In the genomic region with DNA sequence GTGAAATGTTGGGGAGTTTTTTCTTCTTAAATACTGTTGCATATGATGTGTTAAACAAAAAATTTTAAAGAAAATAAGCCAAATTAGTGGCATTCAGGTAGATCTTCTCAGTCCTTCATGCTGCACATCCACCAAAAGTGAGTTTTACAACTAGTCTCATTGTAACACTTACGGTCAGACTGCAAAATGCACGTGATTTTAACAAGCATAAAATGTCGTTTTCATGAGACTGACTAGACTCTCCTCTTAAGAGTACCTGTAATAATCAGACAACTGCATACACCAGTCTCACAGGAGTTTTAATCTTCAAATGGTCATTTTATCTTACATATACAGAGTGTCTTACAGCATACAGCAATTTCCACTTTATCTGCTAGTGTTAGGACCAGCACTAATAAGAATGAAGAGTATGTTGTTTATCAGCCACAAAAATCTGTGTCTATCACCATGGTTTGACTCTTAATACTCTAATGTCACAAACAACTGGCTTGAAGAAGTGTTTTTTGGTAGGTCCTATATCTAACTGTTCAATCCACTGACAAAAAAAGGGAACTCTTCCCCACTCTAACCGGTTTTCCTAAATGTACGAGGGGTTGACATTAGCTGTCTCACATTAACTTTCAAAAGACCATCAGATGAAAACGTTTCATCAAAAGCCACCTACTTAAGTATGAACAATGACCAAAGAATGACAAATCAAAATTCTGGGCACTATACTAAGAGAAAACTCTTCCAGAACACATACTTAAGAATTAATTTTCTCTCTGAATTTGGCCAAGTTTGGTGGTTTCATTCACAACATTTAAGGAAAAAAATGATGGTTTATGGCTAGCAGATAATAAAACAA, we compare ENCODE assay signal across 8 cellular contexts. TPM values are rescaled to one million over a fixed set of nuclear protein-coding genes. Genes with fewer than 3 reads are reported as not detected.
A peak's percentile ranks its signal among the peaks of the same experiment; 100 is the strongest.
DNase-seq lines count a peak whose midpoint lies in the region; ATAC-seq and TF ChIP-seq lines count a peak whose summit lies in the region.

No MANE protein-coding gene starts in this region.

- peak overlapping the region; percentile 52 for H3K9ac ChIP-seq in muscle layer of colon (ENCODE audit: low read length)

- peaks cover 16% of the 10 kb centered on the region for H3K36me3 Mint-ChIP-seq in CD8-positive, alpha-beta T cell
- H3K36me3 Mint-ChIP-seq in chondrocyte (ENCODE audit: low read depth) = peaks cover 2% of the 10 kb centered on the region

- no peak for DNase-seq in CD8-positive, alpha-beta T cell
- peak; percentile 29 for DNase-seq in NB4 (ENCODE audit: low read depth)
- DNase-seq in chondrocyte (ENCODE audit: low spot score) = no peak
- no peak for DNase-seq in AG08396 (ENCODE audit: low spot score)
- no peak for DNase-seq in GM19240 (ENCODE audit: insufficient read length, low spot score)

- POLR2A ChIA-PET in CD8-positive, alpha-beta T cell (lab: Charles Lee) = interaction anchor here (0.7 to 5.3 kb wide), 12 partner anchors 11 to 334 kb away, joined by 3 to 33 read pairs (median 5); a partner anchor contains a TSS

- intact Hi-C loops in CD8-positive, alpha-beta T cell (cut with DNase I, micrococcal nuclease) = loop anchor here (1.0 to 10.0 kb wide), 13 partner anchors 9 to 1338 kb away; a partner anchor contains a TSS

- H3K4me3 ChIP-seq in CD8-positive, alpha-beta T cell (ENCODE audit: low read depth, low read length) = peak overlapping the region; percentile 53
- H3K4me3 ChIP-seq in NB4 (ENCODE audit: low read depth, low read length) (peak overlapping the region; percentile 89), muscle layer of colon (ENCODE audit: low read depth in 1 of 2, low read length in 2 of 2) (peak overlapping the region; percentile 56 to 88)

- peak overlapping the region; percentile 78 for H3K27ac ChIP-seq in CD8-positive, alpha-beta T cell (ENCODE audit: low read depth, low read length)
- H3K27ac ChIP-seq in muscle layer of colon (ENCODE audit: low read depth, low read length) = peak overlapping the region; percentile 82

- peak overlapping the region; percentile 93 for H3K4me3 Mint-ChIP-seq in CD8-positive, alpha-beta T cell
- H3K4me3 Mint-ChIP-seq in chondrocyte (ENCODE audit: unreplicated experiment) = peak overlapping the region; percentile 87

- ATAC-seq in CD8-positive, alpha-beta T cell = no peak
- ATAC-seq in HG03521 (IDR thresholded peaks at IDR 0.05; ENCODE audit: unreplicated experiment) = no peak
- no peak for ATAC-seq in GM18502 (IDR thresholded peaks at IDR 0.05; ENCODE audit: poor library complexity, unreplicated experiment)

- TF ChIP-seq CTCF in CD8-positive, alpha-beta T cell (IDR thresholded peaks at IDR 0.05) = no peak
- TF ChIP-seq CTCF in NB4 (IDR thresholded peaks at IDR 0.05; ENCODE audit: low read depth, low read length) (no peak), chondrocyte (IDR thresholded peaks at IDR 0.05) (no peak)

- peaks cover 49% of the 10 kb centered on the region for H3K4me1 ChIP-seq in CD8-positive, alpha-beta T cell (ENCODE audit: insufficient read depth, low read length)
- H3K4me1 ChIP-seq in muscle layer of colon (ENCODE audit: insufficient read depth, low read length) = peaks cover 20% of the 10 kb centered on the region

- H3K27me3 Mint-ChIP-seq in CD8-positive, alpha-beta T cell (ENCODE audit: low read depth) = no peaks in the 10 kb centered on the region
- H3K27me3 Mint-ChIP-seq in chondrocyte (ENCODE audit: low read depth) = no peaks in the 10 kb centered on the region

- TF ChIP-seq POLR2A in NB4 (IDR thresholded peaks at IDR 0.05; ENCODE audit: extremely low read depth, insufficient read length) = no peak

- CTCF ChIA-PET in CD8-positive, alpha-beta T cell (lab: Charles Lee) = interaction anchor here (1.2 to 1.9 kb wide), 3 partner anchors 10 to 327 kb away, joined by 3 to 6 read pairs (median 3); no protein-coding TSS in a partner anchor

- H3K4me1 Mint-ChIP-seq in CD8-positive, alpha-beta T cell (ENCODE audit: low read depth) = peaks cover 64% of the 10 kb centered on the region
- H3K4me1 Mint-ChIP-seq in chondrocyte (ENCODE audit: low read depth) = peaks cover 33% of the 10 kb centered on the region

- H3K36me3 ChIP-seq in CD8-positive, alpha-beta T cell (ENCODE audit: insufficient read depth, low read length) = no peaks in the 10 kb centered on the region
- H3K36me3 ChIP-seq in muscle layer of colon (ENCODE audit: insufficient read depth, low read length) = no peaks in the 10 kb centered on the region

- H3K27me3 ChIP-seq in CD8-positive, alpha-beta T cell (ENCODE audit: insufficient read depth, low read length) = no peaks in the 10 kb centered on the region
- no peaks in the 10 kb centered on the region for H3K27me3 ChIP-seq in muscle layer of colon (ENCODE audit: control insufficient read depth in 1 of 2, insufficient read depth in 2 of 2, low read length in 2 of 2)

- no peaks in the 10 kb centered on the region for H3K9me3 ChIP-seq in CD8-positive, alpha-beta T cell (ENCODE audit: low read length)
- no peaks in the 10 kb centered on the region for H3K9me3 ChIP-seq in muscle layer of colon (ENCODE audit: low read length)

- peak overlapping the region; percentile 99 for H3K27ac Mint-ChIP-seq in CD8-positive, alpha-beta T cell
- H3K27ac Mint-ChIP-seq in chondrocyte (ENCODE audit: unreplicated experiment) = peak overlapping the region; percentile 98

- H3K9me3 Mint-ChIP-seq in CD8-positive, alpha-beta T cell = no peaks in the 10 kb centered on the region
- no peaks in the 10 kb centered on the region for H3K9me3 Mint-ChIP-seq in chondrocyte (ENCODE audit: low read depth)

RNA-seq across cellular contexts. Expression of a gene that starts 1.5 kb away (rescaled TPM):
- 10 to 100 TPM; 15.6 to 17.1 TPM for total RNA-seq in CD8-positive, alpha-beta T cell
- total RNA-seq in chondrocyte = 18.5 to 28.6 TPM (median 18.7 TPM) in 3 replicates

RNA-seq across cellular contexts. Expression of a gene that starts 42.5 kb away (rescaled TPM):
- 10 to 100 TPM; 32.9 to 34.1 TPM for total RNA-seq in CD8-positive, alpha-beta T cell
- total RNA-seq in chondrocyte = 9.9 to 14.1 TPM (median 11.1 TPM) in 3 replicates
